In the genomic region with DNA sequence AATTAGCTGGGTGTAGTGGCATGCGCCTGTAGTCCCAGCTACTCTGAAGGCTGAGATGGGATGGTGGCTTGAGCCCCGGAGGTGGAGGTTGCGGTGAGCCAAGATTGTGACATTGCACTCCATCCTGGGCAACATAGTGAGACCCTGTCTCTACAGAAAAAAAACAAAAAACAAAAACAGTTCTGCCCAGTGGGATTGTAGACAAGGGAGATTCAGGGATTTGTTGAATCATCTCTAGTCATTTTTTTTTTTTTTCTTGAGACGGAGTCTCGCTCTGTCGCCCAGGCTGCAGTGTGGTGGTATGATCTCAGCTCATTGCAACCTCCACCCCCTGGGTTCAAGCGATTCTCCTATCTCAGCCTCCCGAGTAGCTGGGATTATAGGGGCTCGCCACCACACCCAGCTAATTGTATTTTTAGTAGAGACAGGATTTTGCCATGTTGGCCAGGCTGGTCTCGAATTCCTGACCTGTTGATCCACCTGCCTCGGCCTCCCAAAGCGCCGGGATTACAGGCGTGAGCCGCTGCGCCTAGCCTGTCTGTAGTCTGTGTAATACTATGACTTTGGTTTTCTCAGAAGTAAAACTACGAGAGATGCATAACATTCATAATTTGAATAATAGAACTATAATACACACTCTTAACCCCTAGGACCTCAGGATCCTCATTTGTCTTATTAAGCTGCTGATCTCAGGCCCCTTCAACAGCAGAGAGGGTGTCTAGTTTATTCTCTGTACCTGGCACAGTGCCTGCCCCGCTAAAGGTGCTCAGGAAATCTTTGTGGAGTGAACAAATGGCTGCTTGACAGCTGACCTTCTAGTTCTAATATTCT, we compare ENCODE assay signal across 1 cellular context.
TF ChIP-seq lines count a peak whose summit lies in the region.

No MANE protein-coding gene starts in this region.

TF ChIP-seq in IMR-90, 13 proteins besides CTCF, POLR2A, EP300 and RAD21 (continued from another document):
- TF ChIP-seq, protein P1, sequence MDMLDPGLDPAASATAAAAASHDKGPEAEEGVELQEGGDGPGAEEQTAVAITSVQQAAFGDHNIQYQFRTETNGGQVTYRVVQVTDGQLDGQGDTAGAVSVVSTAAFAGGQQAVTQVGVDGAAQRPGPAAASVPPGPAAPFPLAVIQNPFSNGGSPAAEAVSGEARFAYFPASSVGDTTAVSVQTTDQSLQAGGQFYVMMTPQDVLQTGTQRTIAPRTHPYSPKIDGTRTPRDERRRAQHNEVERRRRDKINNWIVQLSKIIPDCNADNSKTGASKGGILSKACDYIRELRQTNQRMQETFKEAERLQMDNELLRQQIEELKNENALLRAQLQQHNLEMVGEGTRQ (IDR thresholded peaks at IDR 0.05; ENCODE audit: low read depth, low read length), result no peak
- TF ChIP-seq NFE2L2 (IDR thresholded peaks at IDR 0.05; ENCODE audit: low read depth, low read length), result no peak
- TF ChIP-seq FOS (IDR thresholded peaks at IDR 0.05; ENCODE audit: low read depth, low read length), result no peak
- TF ChIP-seq BHLHE40 (IDR thresholded peaks at IDR 0.05; ENCODE audit: low read depth, low read length), result no peak
- no peak for TF ChIP-seq CHD1 (IDR thresholded peaks at IDR 0.05; ENCODE audit: low read depth, low read length)
- no peak for TF ChIP-seq RCOR1 (IDR thresholded peaks at IDR 0.05; ENCODE audit: insufficient replicate concordance, low read length)
- no peak for TF ChIP-seq MAZ (IDR thresholded peaks at IDR 0.05; ENCODE audit: borderline replicate concordance, low read depth, low read length)
- TF ChIP-seq, protein P2, sequence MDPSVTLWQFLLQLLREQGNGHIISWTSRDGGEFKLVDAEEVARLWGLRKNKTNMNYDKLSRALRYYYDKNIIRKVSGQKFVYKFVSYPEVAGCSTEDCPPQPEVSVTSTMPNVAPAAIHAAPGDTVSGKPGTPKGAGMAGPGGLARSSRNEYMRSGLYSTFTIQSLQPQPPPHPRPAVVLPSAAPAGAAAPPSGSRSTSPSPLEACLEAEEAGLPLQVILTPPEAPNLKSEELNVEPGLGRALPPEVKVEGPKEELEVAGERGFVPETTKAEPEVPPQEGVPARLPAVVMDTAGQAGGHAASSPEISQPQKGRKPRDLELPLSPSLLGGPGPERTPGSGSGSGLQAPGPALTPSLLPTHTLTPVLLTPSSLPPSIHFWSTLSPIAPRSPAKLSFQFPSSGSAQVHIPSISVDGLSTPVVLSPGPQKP (IDR thresholded peaks at IDR 0.05; ENCODE audit: borderline replicate concordance, low read depth, low read length), result no peak
- no peak for TF ChIP-seq SMC3 (IDR thresholded peaks at IDR 0.05; ENCODE audit: low read depth, low read length)
- no peak for TF ChIP-seq MXI1 (IDR thresholded peaks at IDR 0.05; ENCODE audit: borderline replicate concordance, low read depth, low read length)
- no peak for TF ChIP-seq MAFK (IDR thresholded peaks at IDR 0.05; ENCODE audit: low read depth, low read length)
- no peak for TF ChIP-seq RFX5 (IDR thresholded peaks at IDR 0.05; ENCODE audit: low read depth, low read length)
